Comparison of ENCODE assay signal across 1 cellular context in genomic region chr19:41263042-41263849, GRCh38.
TF ChIP-seq lines count a peak whose summit lies in the region.

No MANE protein-coding gene starts in this region.

TF ChIP-seq in HEK293, 187 proteins besides CTCF, POLR2A, EP300 and RAD21 (continued from another document):
- TF ChIP-seq PATZ1 (tag by site-specific recombination; IDR thresholded peaks at IDR 0.05) (no peak), ZNF426 (tag by site-specific recombination; IDR thresholded peaks at IDR 0.05) (no peak), ZNF266 (tag by site-specific recombination; IDR thresholded peaks at IDR 0.05; ENCODE audit: low read depth) (no peak), ZNF704 (tag by site-specific recombination; IDR thresholded peaks at IDR 0.05) (no peak), ZNF138 (tag by site-specific recombination; IDR thresholded peaks at IDR 0.05; ENCODE audit: borderline replicate concordance) (no peak), ZNF544 (tag by site-specific recombination; IDR thresholded peaks at IDR 0.05) (no peak), ZNF148 (tag by site-specific recombination; IDR thresholded peaks at IDR 0.05; ENCODE audit: borderline replicate concordance) (no peak), ZNF654 (tag by site-specific recombination; IDR thresholded peaks at IDR 0.05; ENCODE audit: low read depth) (no peak; the same call in 1 of the 2 replicates), FEZF1 (tag by site-specific recombination; IDR thresholded peaks at IDR 0.05) (peak; percentile 74), ZNF692 (tag by site-specific recombination; IDR thresholded peaks at IDR 0.05) (peak; percentile 15; the same call in 1 of the 2 replicates), ZNF585B (tag by site-specific recombination; IDR thresholded peaks at IDR 0.05) (no peak), TCF7L2 (IDR thresholded peaks at IDR 0.05; ENCODE audit: borderline replicate concordance, low read depth, low read length) (no peak), ZNF623 (tag by site-specific recombination; IDR thresholded peaks at IDR 0.05) (no peak; the same call in 1 of the 2 replicates), ZNF324 (tag by site-specific recombination; IDR thresholded peaks at IDR 0.05) (0 out of 2 replicates have a peak, but pooled peaks have one; percentile 12), ZNF639 (tag by site-specific recombination; IDR thresholded peaks at IDR 0.05) (no peak), ZNF776 (tag by site-specific recombination; IDR thresholded peaks at IDR 0.05; ENCODE audit: borderline replicate concordance) (no peak), ZNF548 (tag by site-specific recombination; IDR thresholded peaks at IDR 0.05) (no peak), ZNF18 (tag by site-specific recombination; IDR thresholded peaks at IDR 0.05) (no peak), ZNF174 (tag by site-specific recombination; IDR thresholded peaks at IDR 0.05) (no peak), ZNF549 (tag by site-specific recombination; IDR thresholded peaks at IDR 0.05) (no peak), ZNF473 (tag by site-specific recombination; IDR thresholded peaks at IDR 0.05) (no peak), BCL11A (tag by site-specific recombination; IDR thresholded peaks at IDR 0.05; ENCODE audit: low read depth) (no peak), ZXDB (tag by site-specific recombination; IDR thresholded peaks at IDR 0.05) (no peak), EGR2 (tag by site-specific recombination; IDR thresholded peaks at IDR 0.05; ENCODE audit: low read depth) (no peak), ZNF311 (tag by site-specific recombination; IDR thresholded peaks at IDR 0.05; ENCODE audit: borderline replicate concordance) (no peak), ZNF670 (tag by site-specific recombination; IDR thresholded peaks at IDR 0.05; ENCODE audit: low read depth) (no peak), RBAK (tag by site-specific recombination; IDR thresholded peaks at IDR 0.05) (no peak), ZNF433 (tag by site-specific recombination; IDR thresholded peaks at IDR 0.05; ENCODE audit: low read depth) (no peak), SCRT1 (tag by site-specific recombination; IDR thresholded peaks at IDR 0.05; ENCODE audit: borderline replicate concordance) (peak; percentile 91), ZNF792 (tag by site-specific recombination; IDR thresholded peaks at IDR 0.05) (0 out of 2 replicates have a peak, but pooled peaks have one; percentile 20), ZNF610 (tag by site-specific recombination; IDR thresholded peaks at IDR 0.05; ENCODE audit: borderline replicate concordance) (peak; percentile 63; the same call in 1 of the 2 replicates), ZNF37A (tag by site-specific recombination; IDR thresholded peaks at IDR 0.05) (no peak), KLF7 (tag by site-specific recombination; IDR thresholded peaks at IDR 0.05; ENCODE audit: borderline replicate concordance) (no peak), ZNF768 (tag by site-specific recombination; IDR thresholded peaks at IDR 0.05) (no peak), ZNF501 (tag by site-specific recombination; IDR thresholded peaks at IDR 0.05) (peak; percentile 52), ZNF488 (tag by site-specific recombination; IDR thresholded peaks at IDR 0.05) (no peak), HIC1 (tag by site-specific recombination; IDR thresholded peaks at IDR 0.05) (no peak), ZBTB44 (tag by site-specific recombination; IDR thresholded peaks at IDR 0.05) (peak; percentile 20; the same call in 1 of the 2 replicates), ZNF112 (tag by site-specific recombination; IDR thresholded peaks at IDR 0.05) (no peak)
TF ChIP-seq in HEK293: peak in this region for 46.
